In genomic region chr3:111859974-111860859, GRCh38 we compare ENCODE assay signal across 1 cellular context.
TF ChIP-seq lines count a peak whose summit lies in the region.

No MANE protein-coding gene starts in this region.

TF ChIP-seq in HepG2, 621 proteins besides CTCF, POLR2A, EP300 and RAD21 (continued from another document and continues in another):
- no peak for TF ChIP-seq HMGXB3 (CRISPR knock-in tag; IDR thresholded peaks at IDR 0.05; ENCODE audit: borderline replicate concordance)
- TF ChIP-seq REST (IDR thresholded peaks at IDR 0.05; ENCODE audit: borderline replicate concordance in 1 of 2, low read depth in 1 of 2, low read length in 2 of 2): no peak
- no peak for TF ChIP-seq HOXA7 (CRISPR knock-in tag; IDR thresholded peaks at IDR 0.05)
- TF ChIP-seq ZNF570 (CRISPR knock-in tag; IDR thresholded peaks at IDR 0.05; ENCODE audit: borderline replicate concordance): no peak
- TF ChIP-seq ZNF484 (CRISPR knock-in tag; IDR thresholded peaks at IDR 0.05; ENCODE audit: borderline replicate concordance, low read depth): no peak
- no peak for TF ChIP-seq KDM1A (CRISPR knock-in tag; IDR thresholded peaks at IDR 0.05)
- TF ChIP-seq HMGA1 (CRISPR knock-in tag; conservative IDR thresholded peaks at IDR 0.05): no peak
- no peak for TF ChIP-seq FUBP1 (CRISPR knock-in tag; IDR thresholded peaks at IDR 0.05; ENCODE audit: borderline replicate concordance)
- TF ChIP-seq ZNF547 (CRISPR knock-in tag; IDR thresholded peaks at IDR 0.05): no peak
- no peak for TF ChIP-seq NCOA5 (CRISPR knock-in tag; IDR thresholded peaks at IDR 0.05)
- TF ChIP-seq GMEB1 (CRISPR knock-in tag; IDR thresholded peaks at IDR 0.05; ENCODE audit: borderline replicate concordance): no peak
- no peak for TF ChIP-seq DMAP1 (CRISPR knock-in tag; IDR thresholded peaks at IDR 0.05)
- 0 out of 2 replicates have a peak, but pooled peaks have one; percentile 8 for TF ChIP-seq PAX8 (CRISPR knock-in tag; IDR thresholded peaks at IDR 0.05; ENCODE audit: borderline replicate concordance)
- no peak; the same call in 1 of the 2 replicates for TF ChIP-seq NAIF1 (CRISPR knock-in tag; IDR thresholded peaks at IDR 0.05; ENCODE audit: borderline replicate concordance)
- TF ChIP-seq CERS6 (CRISPR knock-in tag; IDR thresholded peaks at IDR 0.05): no peak
- 0 out of 2 replicates have a peak, but pooled peaks have one; percentile 32 for TF ChIP-seq PHF8 (CRISPR knock-in tag; IDR thresholded peaks at IDR 0.05)
- TF ChIP-seq KMT2A (CRISPR knock-in tag; IDR thresholded peaks at IDR 0.05): no peak; the same call in 1 of the 2 replicates
- no peak for TF ChIP-seq ZNF326 (CRISPR knock-in tag; IDR thresholded peaks at IDR 0.05; ENCODE audit: borderline replicate concordance)
- TF ChIP-seq IKZF1 (IDR thresholded peaks at IDR 0.05): no peak
- TF ChIP-seq ZNF317 (CRISPR knock-in tag; IDR thresholded peaks at IDR 0.05): 0 out of 2 replicates have a peak, but pooled peaks have one; percentile 19
- TF ChIP-seq GATAD2A (CRISPR knock-in tag; IDR thresholded peaks at IDR 0.05): peak; percentile 22; the same call in 1 of the 2 replicates
- no peak for TF ChIP-seq GABPB1 (CRISPR knock-in tag; IDR thresholded peaks at IDR 0.05)
- TF ChIP-seq ESRRA (CRISPR knock-in tag; IDR thresholded peaks at IDR 0.05; ENCODE audit: low read depth): no peak
- 0 out of 2 replicates have a peak, but pooled peaks have one; percentile 22 for TF ChIP-seq BORCS8-MEF2B (CRISPR knock-in tag; IDR thresholded peaks at IDR 0.05)
- TF ChIP-seq THAP11 (CRISPR knock-in tag; IDR thresholded peaks at IDR 0.05): 0 out of 2 replicates have a peak, but pooled peaks have one; percentile 28
- no peak for TF ChIP-seq ZZZ3 (CRISPR knock-in tag; IDR thresholded peaks at IDR 0.05; ENCODE audit: borderline replicate concordance)
- TF ChIP-seq ZNF530 (CRISPR knock-in tag; IDR thresholded peaks at IDR 0.05; ENCODE audit: low read depth): no peak
- no peak for TF ChIP-seq PAWR (CRISPR knock-in tag; IDR thresholded peaks at IDR 0.05; ENCODE audit: borderline replicate concordance)
- TF ChIP-seq UBTF (CRISPR knock-in tag; IDR thresholded peaks at IDR 0.05): no peak
- no peak for TF ChIP-seq CEBPZ (IDR thresholded peaks at IDR 0.05; ENCODE audit: low read length)
- TF ChIP-seq ZNF451 (CRISPR knock-in tag; IDR thresholded peaks at IDR 0.05): no peak
- TF ChIP-seq KDM2A (CRISPR knock-in tag; IDR thresholded peaks at IDR 0.05; ENCODE audit: borderline replicate concordance, low read depth): 0 out of 2 replicates have a peak, but pooled peaks have one; percentile 30
- TF ChIP-seq ARID4A (CRISPR knock-in tag; IDR thresholded peaks at IDR 0.05; ENCODE audit: borderline replicate concordance): no peak; the same call in 1 of the 2 replicates
- TF ChIP-seq ZNF510 (CRISPR knock-in tag; IDR thresholded peaks at IDR 0.05; ENCODE audit: low read depth): no peak
- TF ChIP-seq NR2F2 (IDR thresholded peaks at IDR 0.05; ENCODE audit: borderline replicate concordance, low read depth): 0 out of 2 replicates have a peak, but pooled peaks have one; percentile 32
